1 cellular context compared by ENCODE assay signal in the genomic region with DNA sequence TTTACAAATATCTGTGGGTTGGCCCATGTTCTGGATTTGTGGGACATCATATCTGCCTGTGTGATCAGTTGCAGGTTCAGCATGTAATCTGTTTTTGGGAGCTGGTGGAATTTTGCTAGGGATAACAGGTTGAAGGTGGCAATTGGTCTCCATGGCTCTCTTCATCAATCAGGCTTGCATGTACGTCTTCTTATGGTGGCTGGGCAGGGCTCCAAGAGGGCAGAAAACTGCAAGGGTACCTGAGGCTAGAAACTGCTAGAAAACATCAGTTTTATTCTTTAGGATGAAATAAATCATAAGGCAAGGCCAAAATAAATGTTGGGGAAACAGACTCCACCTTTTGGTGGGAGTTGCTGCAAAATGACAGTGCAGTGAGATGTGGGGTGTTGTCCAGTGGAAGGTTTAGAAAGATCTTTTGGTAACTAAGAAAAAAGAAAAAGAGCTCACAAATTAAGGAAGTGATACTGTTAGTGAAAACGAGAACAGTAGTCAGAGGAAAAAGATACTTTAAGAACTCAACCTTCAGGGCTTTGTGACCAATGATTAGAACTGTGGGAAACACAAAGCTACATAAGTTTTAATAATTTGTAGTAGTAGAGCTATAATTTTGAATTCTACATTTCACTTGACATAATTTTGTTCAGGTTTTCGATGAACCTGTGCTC.
TF ChIP-seq lines count a peak whose summit lies in the region.

No MANE protein-coding gene starts in this region.

TF ChIP-seq in GM23338, 12 proteins besides CTCF, POLR2A, EP300 and RAD21 (continued from another document):
- TF ChIP-seq EZH2 (IDR thresholded peaks at IDR 0.05; ENCODE audit: low read depth, unreplicated experiment) (no peak), JUNB (IDR thresholded peaks at IDR 0.05; ENCODE audit: unreplicated experiment) (no peak), CREB1 (CRISPR knock-in tag; IDR thresholded peaks at IDR 0.05; ENCODE audit: low read depth) (no peak), EZH2phosphoT487 (IDR thresholded peaks at IDR 0.05; ENCODE audit: unreplicated experiment) (no peak), STAT1 (IDR thresholded peaks at IDR 0.05; ENCODE audit: unreplicated experiment) (no peak)
- TF ChIP-seq, protein P1, sequence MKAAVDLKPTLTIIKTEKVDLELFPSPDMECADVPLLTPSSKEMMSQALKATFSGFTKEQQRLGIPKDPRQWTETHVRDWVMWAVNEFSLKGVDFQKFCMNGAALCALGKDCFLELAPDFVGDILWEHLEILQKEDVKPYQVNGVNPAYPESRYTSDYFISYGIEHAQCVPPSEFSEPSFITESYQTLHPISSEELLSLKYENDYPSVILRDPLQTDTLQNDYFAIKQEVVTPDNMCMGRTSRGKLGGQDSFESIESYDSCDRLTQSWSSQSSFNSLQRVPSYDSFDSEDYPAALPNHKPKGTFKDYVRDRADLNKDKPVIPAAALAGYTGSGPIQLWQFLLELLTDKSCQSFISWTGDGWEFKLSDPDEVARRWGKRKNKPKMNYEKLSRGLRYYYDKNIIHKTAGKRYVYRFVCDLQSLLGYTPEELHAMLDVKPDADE (IDR thresholded peaks at IDR 0.05) = no peak
- TF ChIP-seq, protein P2, sequence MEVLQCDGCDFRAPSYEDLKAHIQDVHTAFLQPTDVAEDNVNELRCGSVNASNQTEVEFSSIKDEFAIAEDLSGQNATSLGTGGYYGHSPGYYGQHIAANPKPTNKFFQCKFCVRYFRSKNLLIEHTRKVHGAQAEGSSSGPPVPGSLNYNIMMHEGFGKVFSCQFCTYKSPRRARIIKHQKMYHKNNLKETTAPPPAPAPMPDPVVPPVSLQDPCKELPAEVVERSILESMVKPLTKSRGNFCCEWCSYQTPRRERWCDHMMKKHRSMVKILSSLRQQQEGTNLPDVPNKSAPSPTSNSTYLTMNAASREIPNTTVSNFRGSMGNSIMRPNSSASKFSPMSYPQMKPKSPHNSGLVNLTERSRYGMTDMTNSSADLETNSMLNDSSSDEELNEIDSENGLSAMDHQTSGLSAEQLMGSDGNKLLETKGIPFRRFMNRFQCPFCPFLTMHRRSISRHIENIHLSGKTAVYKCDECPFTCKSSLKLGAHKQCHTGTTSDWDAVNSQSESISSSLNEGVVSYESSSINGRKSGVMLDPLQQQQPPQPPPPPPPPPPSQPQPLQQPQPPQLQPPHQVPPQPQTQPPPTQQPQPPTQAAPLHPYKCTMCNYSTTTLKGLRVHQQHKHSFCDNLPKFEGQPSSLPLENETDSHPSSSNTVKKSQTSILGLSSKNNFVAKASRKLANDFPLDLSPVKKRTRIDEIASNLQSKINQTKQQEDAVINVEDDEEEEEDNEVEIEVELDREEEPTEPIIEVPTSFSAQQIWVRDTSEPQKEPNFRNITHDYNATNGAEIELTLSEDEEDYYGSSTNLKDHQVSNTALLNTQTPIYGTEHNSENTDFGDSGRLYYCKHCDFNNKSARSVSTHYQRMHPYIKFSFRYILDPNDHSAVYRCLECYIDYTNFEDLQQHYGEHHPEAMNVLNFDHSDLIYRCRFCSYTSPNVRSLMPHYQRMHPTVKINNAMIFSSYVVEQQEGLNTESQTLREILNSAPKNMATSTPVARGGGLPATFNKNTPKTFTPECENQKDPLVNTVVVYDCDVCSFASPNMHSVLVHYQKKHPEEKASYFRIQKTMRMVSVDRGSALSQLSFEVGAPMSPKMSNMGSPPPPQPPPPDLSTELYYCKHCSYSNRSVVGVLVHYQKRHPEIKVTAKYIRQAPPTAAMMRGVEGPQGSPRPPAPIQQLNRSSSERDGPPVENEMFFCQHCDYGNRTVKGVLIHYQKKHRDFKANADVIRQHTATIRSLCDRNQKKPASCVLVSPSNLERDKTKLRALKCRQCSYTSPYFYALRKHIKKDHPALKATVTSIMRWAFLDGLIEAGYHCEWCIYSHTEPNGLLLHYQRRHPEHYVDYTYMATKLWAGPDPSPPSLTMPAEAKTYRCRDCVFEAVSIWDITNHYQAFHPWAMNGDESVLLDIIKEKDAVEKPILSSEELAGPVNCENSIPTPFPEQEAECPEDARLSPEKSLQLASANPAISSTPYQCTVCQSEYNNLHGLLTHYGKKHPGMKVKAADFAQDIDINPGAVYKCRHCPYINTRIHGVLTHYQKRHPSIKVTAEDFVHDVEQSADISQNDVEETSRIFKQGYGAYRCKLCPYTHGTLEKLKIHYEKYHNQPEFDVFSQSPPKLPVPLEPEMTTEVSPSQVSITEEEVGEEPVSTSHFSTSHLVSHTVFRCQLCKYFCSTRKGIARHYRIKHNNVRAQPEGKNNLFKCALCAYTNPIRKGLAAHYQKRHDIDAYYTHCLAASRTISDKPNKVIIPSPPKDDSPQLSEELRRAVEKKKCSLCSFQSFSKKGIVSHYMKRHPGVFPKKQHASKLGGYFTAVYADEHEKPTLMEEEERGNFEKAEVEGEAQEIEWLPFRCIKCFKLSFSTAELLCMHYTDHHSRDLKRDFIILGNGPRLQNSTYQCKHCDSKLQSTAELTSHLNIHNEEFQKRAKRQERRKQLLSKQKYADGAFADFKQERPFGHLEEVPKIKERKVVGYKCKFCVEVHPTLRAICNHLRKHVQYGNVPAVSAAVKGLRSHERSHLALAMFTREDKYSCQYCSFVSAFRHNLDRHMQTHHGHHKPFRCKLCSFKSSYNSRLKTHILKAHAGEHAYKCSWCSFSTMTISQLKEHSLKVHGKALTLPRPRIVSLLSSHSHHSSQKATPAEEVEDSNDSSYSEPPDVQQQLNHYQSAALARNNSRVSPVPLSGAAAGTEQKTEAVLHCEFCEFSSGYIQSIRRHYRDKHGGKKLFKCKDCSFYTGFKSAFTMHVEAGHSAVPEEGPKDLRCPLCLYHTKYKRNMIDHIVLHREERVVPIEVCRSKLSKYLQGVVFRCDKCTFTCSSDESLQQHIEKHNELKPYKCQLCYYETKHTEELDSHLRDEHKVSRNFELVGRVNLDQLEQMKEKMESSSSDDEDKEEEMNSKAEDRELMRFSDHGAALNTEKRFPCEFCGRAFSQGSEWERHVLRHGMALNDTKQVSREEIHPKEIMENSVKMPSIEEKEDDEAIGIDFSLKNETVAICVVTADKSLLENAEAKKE (CRISPR knock-in tag; IDR thresholded peaks at IDR 0.05) = no peak
